In genomic region chr10:129963831-129964501, GRCh38 we compare ENCODE assay signal across 1 cellular context.
TF ChIP-seq lines count a peak whose summit lies in the region.

Gene EBF3 (minus strand): TSS chr10:129964274. CDS start chr10:129963768, 506 bp downstream.

TF ChIP-seq in H1, 55 proteins besides CTCF, POLR2A, EP300 and RAD21 (continued from another document):
- TF ChIP-seq CHD7 (IDR thresholded peaks at IDR 0.05; ENCODE audit: insufficient replicate concordance, low read length), result no peak
- no peak for TF ChIP-seq KDM1A (IDR thresholded peaks at IDR 0.05; ENCODE audit: borderline replicate concordance, low read length)
- no peak for TF ChIP-seq CHD2 (IDR thresholded peaks at IDR 0.05; ENCODE audit: low read length)
- TF ChIP-seq ATF2 (IDR thresholded peaks at IDR 0.05; ENCODE audit: low read length), result no peak
- no peak for TF ChIP-seq BACH1 (IDR thresholded peaks at IDR 0.05; ENCODE audit: low read length)
- peak; percentile 57 for TF ChIP-seq MAX (IDR thresholded peaks at IDR 0.05)
- no peak for TF ChIP-seq ATF3 (IDR thresholded peaks at IDR 0.05; ENCODE audit: insufficient read depth, low read depth, low read length)
- peak; percentile 37 for TF ChIP-seq KDM4A (IDR thresholded peaks at IDR 0.05; ENCODE audit: low read depth, low read length, severe bottlenecking)
- no peak for TF ChIP-seq BRCA1 (IDR thresholded peaks at IDR 0.05; ENCODE audit: low read depth, low read length)
- TF ChIP-seq E2F6 (IDR thresholded peaks at IDR 0.05), result 0 out of 2 replicates have a peak, but pooled peaks have one; percentile 11
- TF ChIP-seq TCF12 (IDR thresholded peaks at IDR 0.05; ENCODE audit: low read depth, low read length), result no peak
- no peak for TF ChIP-seq EZH2 (IDR thresholded peaks at IDR 0.05; ENCODE audit: low read depth, low read length, severe bottlenecking)
- 0 out of 2 replicates have a peak, but pooled peaks have one; percentile 33 for TF ChIP-seq PHF8 (conservative IDR thresholded peaks at IDR 0.05; ENCODE audit: low read depth, low read length)
- no peak for TF ChIP-seq RFX5 (IDR thresholded peaks at IDR 0.05; ENCODE audit: borderline replicate concordance, low read depth, low read length)
- TF ChIP-seq TAF7 (optimal IDR thresholded peaks at IDR 0.05; ENCODE audit: borderline replicate concordance, low read depth, low read length), result no peak
- no peak for TF ChIP-seq RXRA (IDR thresholded peaks at IDR 0.05; ENCODE audit: insufficient read depth, low read depth, low read length)
- TF ChIP-seq SP2 (IDR thresholded peaks at IDR 0.05; ENCODE audit: low read length), result no peak
- no peak for TF ChIP-seq SIX5 (IDR thresholded peaks at IDR 0.05; ENCODE audit: low read depth, low read length)
- no peak for TF ChIP-seq HDAC2 (IDR thresholded peaks at IDR 0.05; ENCODE audit: borderline replicate concordance in 1 of 2, low read depth in 2 of 2, low read length in 2 of 2)
- TF ChIP-seq TAF1 (IDR thresholded peaks at IDR 0.05; ENCODE audit: low read depth, low read length), result no peak
- TF ChIP-seq RBBP5 (IDR thresholded peaks at IDR 0.05; ENCODE audit: borderline replicate concordance, low read depth, low read length), result no peak
- no peak for TF ChIP-seq SAP30 (IDR thresholded peaks at IDR 0.05; ENCODE audit: insufficient read depth, insufficient replicate concordance, low read length)
- no peak for TF ChIP-seq ZNF274 (IDR thresholded peaks at IDR 0.05; ENCODE audit: borderline replicate concordance, extremely low read depth, low read length)
- no peak for TF ChIP-seq MAFK (IDR thresholded peaks at IDR 0.05; ENCODE audit: low read depth, low read length)
- peak in 1 of 2 experiments; percentile 49; a peak in 1 of 4 replicates for TF ChIP-seq SIN3A (conservative IDR thresholded peaks at IDR 0.05 in 1 of 2, IDR thresholded peaks at IDR 0.05 in 1 of 2; ENCODE audit: low read depth in 1 of 2, low read length in 2 of 2)
- TF ChIP-seq NANOG (IDR thresholded peaks at IDR 0.05; ENCODE audit: insufficient read depth, low read depth, low read length, poor library complexity, severe bottlenecking), result no peak
- TF ChIP-seq GABPA (IDR thresholded peaks at IDR 0.05; ENCODE audit: borderline replicate concordance, insufficient read depth, low read length), result no peak
- TF ChIP-seq KDM5A (IDR thresholded peaks at IDR 0.05; ENCODE audit: low read length), result no peak
- TF ChIP-seq BCL11A (IDR thresholded peaks at IDR 0.05; ENCODE audit: low read depth in 2 of 2, low read length in 2 of 2), result no peak
- TF ChIP-seq SRF (IDR thresholded peaks at IDR 0.05; ENCODE audit: low read depth, low read length), result peak; percentile 94
- TF ChIP-seq POU5F1 (IDR thresholded peaks at IDR 0.05; ENCODE audit: low read depth, low read length), result no peak
- TF ChIP-seq FOSL1 (IDR thresholded peaks at IDR 0.05; ENCODE audit: insufficient read depth, low read depth, low read length), result no peak
- TF ChIP-seq GTF2F1 (IDR thresholded peaks at IDR 0.05; ENCODE audit: borderline replicate concordance, low read depth, low read length), result no peak
- TF ChIP-seq CREB1 (IDR thresholded peaks at IDR 0.05), result peak; percentile 59; the same call in 1 of the 2 replicates
TF ChIP-seq in H1: peak in this region for 7.
